9 cellular contexts compared by ENCODE assay signal in the genomic region with DNA sequence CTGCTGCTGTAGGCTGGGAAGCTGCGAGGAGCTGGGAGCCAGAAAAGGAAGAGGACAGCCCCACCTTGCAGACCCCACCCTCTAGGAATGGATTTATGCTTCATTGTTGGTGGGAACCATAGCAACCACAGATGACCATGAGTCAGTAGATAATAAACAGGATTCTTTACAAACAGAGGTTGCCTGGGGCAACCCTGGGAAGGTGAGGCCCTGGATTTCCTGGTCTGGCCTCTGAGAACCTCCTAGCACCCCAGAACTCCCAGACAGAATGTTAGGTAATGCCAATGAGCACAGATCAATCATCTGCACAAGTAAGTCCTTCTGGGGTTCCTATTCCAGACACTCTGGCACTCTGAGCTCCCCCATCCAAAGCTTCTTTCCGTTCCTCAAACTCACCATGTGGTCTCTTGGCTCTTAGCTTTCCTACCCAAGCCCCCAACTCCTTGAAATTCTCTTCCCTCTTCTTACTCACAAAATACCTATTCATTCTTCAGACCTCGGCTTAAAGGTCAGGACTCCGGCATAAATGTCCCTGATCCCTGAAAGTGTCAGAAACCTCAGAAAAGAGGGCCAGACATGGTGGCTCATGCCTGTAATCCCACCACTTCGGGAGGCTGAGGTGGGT. TPM values are rescaled to one million over a fixed set of nuclear protein-coding genes. Genes with fewer than 3 reads are reported as not detected.
A peak's percentile ranks its signal among the peaks of the same experiment; 100 is the strongest.
DNase-seq lines count a peak whose midpoint lies in the region; ATAC-seq and TF ChIP-seq lines count a peak whose summit lies in the region.
"Had no signal": no experiment of that assay in that cellular context is flagged by ENCODE, and none has a peak within 500 bp of the region (broad histone marks: within the 10 kb centered on the region; RNA-seq: fewer than 3 reads in every experiment).

No MANE protein-coding gene starts in this region.

- H3K4me1 Mint-ChIP-seq in mesothelial cell of epicardium: peaks cover 14% of the 10 kb centered on the region

- no peak for TF ChIP-seq CTCF in mesothelial cell of epicardium (IDR thresholded peaks at IDR 0.05; ENCODE audit: unreplicated experiment)

- no peaks in the 10 kb centered on the region for H3K27me3 Mint-ChIP-seq in mesothelial cell of epicardium (ENCODE audit: low read depth)

- ATAC-seq in GM21717 (IDR thresholded peaks at IDR 0.05; ENCODE audit: unreplicated experiment) (no peak), GM18909 (IDR thresholded peaks at IDR 0.05; ENCODE audit: poor library complexity, unreplicated experiment) (no peak)

- peaks cover 4% of the 10 kb centered on the region for H3K9me3 Mint-ChIP-seq in mesothelial cell of epicardium

- no peak overlapping the region for H3K4me3 Mint-ChIP-seq in mesothelial cell of epicardium

- H3K36me3 Mint-ChIP-seq in mesothelial cell of epicardium: no peaks in the 10 kb centered on the region

- peak overlapping the region; percentile 67 for H3K27ac Mint-ChIP-seq in mesothelial cell of epicardium

- DNase-seq in COLO668 (lab: John Stamatoyannopoulos, UW; ENCODE audit: unreplicated experiment): peak; percentile 80
- peak; percentile 41 for DNase-seq in NAMALWA (ENCODE audit: low spot score)
- peak; percentile 90 to 96 for DNase-seq in dermis microvascular lymphatic vessel endothelial cell (ENCODE audit: low read depth in 2 of 2)
- no peak for DNase-seq in mesothelial cell of epicardium (ENCODE audit: low spot score in 2 of 2, unreplicated experiment in 2 of 2)
- no peak for DNase-seq in activated CD4-positive, alpha-beta T cell treated with anti-CD3 and anti-CD28 coated beads, Interleukin-2, amount 50 U/mL, for 48 hours
- no peak for DNase-seq in cerebellar cortex (ENCODE audit: low spot score)

RNA-seq across cellular contexts. Expression of gene PLEKHG6, which starts 15.2 kb away (rescaled TPM):
- total RNA-seq in dermis microvascular lymphatic vessel endothelial cell: not detected in 2 replicates
- 16.1 to 18.3 TPM (median 16.4 TPM) in 3 replicates for total RNA-seq in mesothelial cell of epicardium
- total RNA-seq: NCI-H460 had no signal

RNA-seq across cellular contexts. Expression of gene TNFRSF1A, which starts 46.6 kb away (rescaled TPM):
- total RNA-seq in dermis microvascular lymphatic vessel endothelial cell (41.7 and 71.4 TPM in 2 replicates), mesothelial cell of epicardium (65.4 to 70.4 TPM (median 68.9 TPM) in 3 replicates)

Comparison
In these comparisons a context has a peak if more than half of its experiments do, and no peak if none do; other contexts are left out.
1. DNase-seq: peak in COLO668 (single experiment), NAMALWA (single experiment) and dermis microvascular lymphatic vessel endothelial cell (2 of 2); none in mesothelial cell of epicardium (0 of 2), activated CD4-positive, alpha-beta T cell treated with anti-CD3 and anti-CD28 coated beads, Interleukin-2, amount 50 U/mL, for 48 hours (0 of 2) and cerebellar cortex (single experiment).
2. RNA of gene PLEKHG6, which starts 15.2 kb away (total RNA-seq): 16.1 to 18.3 TPM in mesothelial cell of epicardium; not detected in dermis microvascular lymphatic vessel endothelial cell; every median in the first group is over 10 times any median in the second.